ENCODE assay signal across 1 cellular context in the genomic region with DNA sequence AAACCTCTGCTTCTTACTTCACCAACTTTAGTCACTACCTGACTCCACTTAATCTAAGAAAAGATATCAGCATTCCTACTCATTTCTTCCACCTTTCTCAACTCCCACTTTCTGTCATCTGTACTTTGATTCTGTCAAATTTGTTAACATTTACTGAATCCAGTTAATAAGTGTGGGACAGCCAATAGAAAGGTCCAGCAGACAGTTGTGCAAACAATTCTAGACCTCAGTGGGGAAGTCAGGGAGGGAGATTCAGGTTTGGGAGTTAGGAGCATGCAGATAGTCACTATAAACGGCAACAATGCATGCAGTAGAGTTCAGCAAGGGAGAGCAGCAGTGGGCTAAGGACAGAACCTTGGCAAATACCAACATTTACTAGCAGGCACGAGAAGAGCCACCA.
TF ChIP-seq lines count a peak whose summit lies in the region.

No MANE protein-coding gene starts in this region.

TF ChIP-seq in HepG2, 621 proteins besides CTCF, POLR2A, EP300 and RAD21 (continued from another document):
- TF ChIP-seq, protein P1, sequence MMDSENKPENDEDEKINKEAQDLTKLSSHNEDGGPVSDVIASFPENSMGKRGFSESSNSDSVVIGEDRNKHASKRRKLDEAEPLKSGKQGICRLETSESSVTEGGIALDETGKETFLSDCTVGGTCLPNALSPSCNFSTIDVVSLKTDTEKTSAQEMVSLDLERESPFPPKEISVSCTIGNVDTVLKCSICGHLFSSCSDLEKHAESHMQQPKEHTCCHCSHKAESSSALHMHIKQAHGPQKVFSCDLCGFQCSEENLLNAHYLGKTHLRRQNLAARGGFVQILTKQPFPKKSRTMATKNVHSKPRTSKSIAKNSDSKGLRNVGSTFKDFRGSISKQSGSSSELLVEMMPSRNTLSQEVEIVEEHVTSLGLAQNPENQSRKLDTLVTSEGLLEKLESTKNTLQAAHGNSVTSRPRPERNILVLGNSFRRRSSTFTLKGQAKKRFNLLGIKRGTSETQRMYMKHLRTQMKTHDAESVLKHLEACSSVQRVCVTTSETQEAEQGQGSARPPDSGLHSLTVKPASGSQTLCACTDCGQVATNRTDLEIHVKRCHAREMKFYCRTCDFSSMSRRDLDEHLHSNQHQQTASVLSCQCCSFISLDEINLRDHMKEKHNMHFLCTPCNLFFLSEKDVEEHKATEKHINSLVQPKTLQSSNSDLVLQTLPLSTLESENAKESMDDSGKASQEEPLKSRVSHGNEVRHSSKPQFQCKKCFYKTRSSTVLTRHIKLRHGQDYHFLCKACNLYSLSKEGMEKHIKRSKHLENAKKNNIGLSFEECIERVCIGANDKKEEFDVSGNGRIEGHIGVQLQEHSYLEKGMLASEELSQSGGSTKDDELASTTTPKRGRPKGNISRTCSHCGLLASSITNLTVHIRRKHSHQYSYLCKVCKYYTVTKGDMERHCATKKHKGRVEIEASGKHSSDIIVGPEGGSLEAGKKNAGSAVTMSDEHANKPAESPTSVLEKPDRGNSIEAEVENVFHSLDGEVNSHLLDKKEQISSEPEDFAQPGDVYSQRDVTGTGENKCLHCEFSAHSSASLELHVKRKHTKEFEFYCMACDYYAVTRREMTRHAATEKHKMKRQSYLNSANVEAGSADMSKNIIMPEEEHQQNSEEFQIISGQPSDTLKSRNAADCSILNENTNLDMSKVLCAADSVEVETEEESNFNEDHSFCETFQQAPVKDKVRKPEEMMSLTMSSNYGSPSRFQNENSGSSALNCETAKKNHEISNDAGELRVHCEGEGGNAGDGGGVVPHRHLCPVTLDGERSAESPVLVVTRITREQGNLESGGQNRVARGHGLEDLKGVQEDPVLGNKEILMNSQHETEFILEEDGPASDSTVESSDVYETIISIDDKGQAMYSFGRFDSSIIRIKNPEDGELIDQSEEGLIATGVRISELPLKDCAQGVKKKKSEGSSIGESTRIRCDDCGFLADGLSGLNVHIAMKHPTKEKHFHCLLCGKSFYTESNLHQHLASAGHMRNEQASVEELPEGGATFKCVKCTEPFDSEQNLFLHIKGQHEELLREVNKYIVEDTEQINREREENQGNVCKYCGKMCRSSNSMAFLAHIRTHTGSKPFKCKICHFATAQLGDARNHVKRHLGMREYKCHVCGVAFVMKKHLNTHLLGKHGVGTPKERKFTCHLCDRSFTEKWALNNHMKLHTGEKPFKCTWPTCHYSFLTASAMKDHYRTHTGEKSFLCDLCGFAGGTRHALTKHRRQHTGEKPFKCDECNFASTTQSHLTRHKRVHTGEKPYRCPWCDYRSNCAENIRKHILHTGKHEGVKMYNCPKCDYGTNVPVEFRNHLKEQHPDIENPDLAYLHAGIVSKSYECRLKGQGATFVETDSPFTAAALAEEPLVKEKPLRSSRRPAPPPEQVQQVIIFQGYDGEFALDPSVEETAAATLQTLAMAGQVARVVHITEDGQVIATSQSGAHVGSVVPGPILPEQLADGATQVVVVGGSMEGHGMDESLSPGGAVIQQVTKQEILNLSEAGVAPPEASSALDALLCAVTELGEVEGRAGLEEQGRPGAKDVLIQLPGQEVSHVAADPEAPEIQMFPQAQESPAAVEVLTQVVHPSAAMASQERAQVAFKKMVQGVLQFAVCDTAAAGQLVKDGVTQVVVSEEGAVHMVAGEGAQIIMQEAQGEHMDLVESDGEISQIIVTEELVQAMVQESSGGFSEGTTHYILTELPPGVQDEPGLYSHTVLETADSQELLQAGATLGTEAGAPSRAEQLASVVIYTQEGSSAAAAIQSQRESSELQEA (CRISPR knock-in tag; IDR thresholded peaks at IDR 0.05; ENCODE audit: not compliant biosample characterization): no peak
- TF ChIP-seq, protein P2, sequence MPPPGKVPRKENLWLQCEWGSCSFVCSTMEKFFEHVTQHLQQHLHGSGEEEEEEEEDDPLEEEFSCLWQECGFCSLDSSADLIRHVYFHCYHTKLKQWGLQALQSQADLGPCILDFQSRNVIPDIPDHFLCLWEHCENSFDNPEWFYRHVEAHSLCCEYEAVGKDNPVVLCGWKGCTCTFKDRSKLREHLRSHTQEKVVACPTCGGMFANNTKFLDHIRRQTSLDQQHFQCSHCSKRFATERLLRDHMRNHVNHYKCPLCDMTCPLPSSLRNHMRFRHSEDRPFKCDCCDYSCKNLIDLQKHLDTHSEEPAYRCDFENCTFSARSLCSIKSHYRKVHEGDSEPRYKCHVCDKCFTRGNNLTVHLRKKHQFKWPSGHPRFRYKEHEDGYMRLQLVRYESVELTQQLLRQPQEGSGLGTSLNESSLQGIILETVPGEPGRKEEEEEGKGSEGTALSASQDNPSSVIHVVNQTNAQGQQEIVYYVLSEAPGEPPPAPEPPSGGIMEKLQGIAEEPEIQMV (CRISPR knock-in tag; IDR thresholded peaks at IDR 0.05; ENCODE audit: low read depth): no peak
- TF ChIP-seq SNAI1 (CRISPR knock-in tag; IDR thresholded peaks at IDR 0.05; ENCODE audit: borderline replicate concordance): no peak
- TF ChIP-seq, protein P3, sequence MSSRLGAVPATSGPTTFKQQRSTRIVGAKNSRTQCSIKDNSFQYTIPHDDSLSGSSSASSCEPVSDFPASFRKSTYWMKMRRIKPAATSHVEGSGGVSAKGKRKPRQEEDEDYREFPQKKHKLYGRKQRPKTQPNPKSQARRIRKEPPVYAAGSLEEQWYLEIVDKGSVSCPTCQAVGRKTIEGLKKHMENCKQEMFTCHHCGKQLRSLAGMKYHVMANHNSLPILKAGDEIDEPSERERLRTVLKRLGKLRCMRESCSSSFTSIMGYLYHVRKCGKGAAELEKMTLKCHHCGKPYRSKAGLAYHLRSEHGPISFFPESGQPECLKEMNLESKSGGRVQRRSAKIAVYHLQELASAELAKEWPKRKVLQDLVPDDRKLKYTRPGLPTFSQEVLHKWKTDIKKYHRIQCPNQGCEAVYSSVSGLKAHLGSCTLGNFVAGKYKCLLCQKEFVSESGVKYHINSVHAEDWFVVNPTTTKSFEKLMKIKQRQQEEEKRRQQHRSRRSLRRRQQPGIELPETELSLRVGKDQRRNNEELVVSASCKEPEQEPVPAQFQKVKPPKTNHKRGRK (CRISPR knock-in tag; IDR thresholded peaks at IDR 0.05): no peak
- TF ChIP-seq, protein P4, sequence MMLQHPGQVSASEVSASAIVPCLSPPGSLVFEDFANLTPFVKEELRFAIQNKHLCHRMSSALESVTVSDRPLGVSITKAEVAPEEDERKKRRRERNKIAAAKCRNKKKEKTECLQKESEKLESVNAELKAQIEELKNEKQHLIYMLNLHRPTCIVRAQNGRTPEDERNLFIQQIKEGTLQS (CRISPR knock-in tag; IDR thresholded peaks at IDR 0.05): no peak
